22 cellular contexts compared by ENCODE assay signal in the genomic region with DNA sequence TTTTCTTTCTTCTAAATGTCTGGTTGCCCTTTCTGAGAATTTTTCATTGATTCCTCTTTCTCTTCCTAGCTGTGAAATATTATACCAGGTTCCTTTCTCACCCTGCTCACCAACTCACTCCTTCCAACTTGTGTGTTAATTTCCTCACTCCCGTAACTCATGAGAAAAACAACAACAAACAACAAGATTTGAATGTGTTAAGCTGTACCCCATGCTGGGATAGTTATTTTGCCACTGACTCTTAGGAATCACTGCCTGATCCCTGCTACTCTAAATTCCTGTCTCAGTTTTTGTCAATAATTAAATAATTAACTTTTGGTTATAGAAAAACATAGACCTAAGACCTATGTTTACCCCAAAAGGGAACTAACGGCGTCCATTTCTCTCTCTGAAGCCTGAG.
"Had no signal": no experiment of that assay in that cellular context is flagged by ENCODE, and none has a peak within 500 bp of the region (broad histone marks: within the 10 kb centered on the region; RNA-seq: fewer than 3 reads in every experiment).

No MANE protein-coding gene starts in this region.

- H3K36me3 Mint-ChIP-seq: naive thymus-derived CD8-positive, alpha-beta T cell; stimulated activated naive B cell treated with anti-CD40 and anti-IgM and Interleukin-4, amounts not matched to agents 10 μg/mL and 1 μg/mL and 100 μg/mL, for 72 hours had no signal

- H3K27me3 Mint-ChIP-seq: stimulated activated naive B cell treated with anti-CD40 and anti-IgM and Interleukin-4, amounts not matched to agents 10 μg/mL and 1 μg/mL and 100 μg/mL, for 72 hours; stimulated activated naive CD8-positive, alpha-beta T cell treated with anti-CD3 and anti-CD28 coated beads, Interleukin-15, amount 100 ng/mL, for 72 hours had no signal

- H3K4me1 ChIP-seq: heart left ventricle, left ventricle myocardium inferior, right atrium auricular region, sigmoid colon, testis, tibial nerve, upper lobe of right lung, vagina had no signal

- H3K4me3 ChIP-seq: coronary artery, heart left ventricle, left ventricle myocardium inferior, ovary, right atrium auricular region, sigmoid colon, skin epidermis, testis, tibial nerve, upper lobe of right lung, vagina had no signal

- H3K9me3 ChIP-seq: heart left ventricle, left ventricle myocardium inferior, ovary, right atrium auricular region, sigmoid colon, testis, tibial nerve, upper lobe of right lung, vagina had no signal

- H3K27ac ChIP-seq: coronary artery, heart left ventricle, left ventricle myocardium inferior, ovary, right atrium auricular region, sigmoid colon, skin epidermis, testis, tibial nerve, upper lobe of right lung, vagina had no signal

- H3K27me3 ChIP-seq: ovary, right atrium auricular region, sigmoid colon, testis, upper lobe of right lung, vagina had no signal

- H3K4me3 Mint-ChIP-seq: neural crest cell; stimulated activated naive B cell treated with anti-CD40 and anti-IgM and Interleukin-4, amounts not matched to agents 10 μg/mL and 1 μg/mL and 100 μg/mL, for 72 hours; stimulated activated naive CD8-positive, alpha-beta T cell treated with anti-CD3 and anti-CD28 coated beads, Interleukin-15, amount 100 ng/mL, for 72 hours had no signal

- ATAC-seq: esophagus mucosa; heart left ventricle; left cardiac atrium; stimulated activated naive B cell treated with anti-CD40 and anti-IgM and Interleukin-4, amounts not matched to agents 10 μg/mL and 1 μg/mL and 100 μg/mL, for 72 hours; stimulated activated naive CD8-positive, alpha-beta T cell treated with anti-CD3 and anti-CD28 coated beads, Interleukin-15, amount 100 ng/mL, for 72 hours; upper lobe of right lung had no signal

- DNase-seq: effector CD4-positive, alpha-beta T cell; heart left ventricle; hippocampal formation; kidney; left cardiac atrium; left ventricle myocardium inferior; nucleus accumbens; ovary; sigmoid colon; stimulated activated CD4-positive, alpha-beta T cell treated with anti-CD3 and anti-CD28 coated beads, Interleukin-2, amount 100 ng/mL, for 24 hours; stimulated activated naive B cell treated with anti-CD40 and anti-IgM and Interleukin-4, amounts not matched to agents 10 μg/mL and 1 μg/mL and 100 μg/mL, for 72 hours; stimulated activated naive CD8-positive, alpha-beta T cell treated with anti-CD3 and anti-CD28 coated beads, Interleukin-15, amount 100 ng/mL, for 72 hours; testis; upper lobe of right lung had no signal

- H3K9me3 Mint-ChIP-seq: neural crest cell had no signal

- H3K27ac Mint-ChIP-seq: stimulated activated naive B cell treated with anti-CD40 and anti-IgM and Interleukin-4, amounts not matched to agents 10 μg/mL and 1 μg/mL and 100 μg/mL, for 72 hours had no signal

- H3K4me1 Mint-ChIP-seq: stimulated activated naive B cell treated with anti-CD40 and anti-IgM and Interleukin-4, amounts not matched to agents 10 μg/mL and 1 μg/mL and 100 μg/mL, for 72 hours had no signal

- H3K36me3 ChIP-seq: heart left ventricle, left ventricle myocardium inferior, ovary, right atrium auricular region, sigmoid colon, tibial nerve, upper lobe of right lung, vagina had no signal
